ENCODE assay signal across 18 cellular contexts in genomic region chr3:149963485-149963884, GRCh38.
"Had no signal": no experiment of that assay in that cellular context is flagged by ENCODE, and none has a peak within 500 bp of the region (broad histone marks: within the 10 kb centered on the region; RNA-seq: fewer than 3 reads in every experiment).

No MANE protein-coding gene starts in this region.

- H3K27ac ChIP-seq: lower lobe of right lung, pancreas, right lobe of liver, stomach, thyroid gland had no signal

- H3K9me3 Mint-ChIP-seq: natural killer cell; stimulated activated effector memory CD8-positive, alpha-beta T cell treated with anti-CD3 and anti-CD28 coated beads, Interleukin-12 subunit alpha, Interleukin-12 subunit beta, amount 100 ng/mL, for 72 hours had no signal

- DNase-seq: dorsolateral prefrontal cortex; effector CD4-positive, alpha-beta T cell; head of caudate nucleus; left ventricle myocardium superior; lower lobe of right lung; natural killer cell; occipital lobe; pancreas; right lobe of liver; small intestine; stimulated activated CD4-positive, alpha-beta T cell treated with anti-CD3 and anti-CD28 coated beads, Interleukin-12 subunit alpha, Interleukin-12 subunit beta, amount 100 ng/mL, for 4 hours; stimulated activated CD4-positive, alpha-beta T cell treated with anti-CD3 and anti-CD28 coated beads, Interleukin-1b, Interleukin-23, amount 100 ng/mL, for 48 hours; stimulated activated CD4-positive, alpha-beta T cell treated with anti-CD3 and anti-CD28 coated beads, Interleukin-4, amount 100 ng/mL, for 24 hours; stimulated activated naive CD4-positive, alpha-beta T cell treated with Interleukin-2 at 50 U/mL for 16 hours; stomach; thyroid gland; trophoblast cell had no signal

- H3K27ac Mint-ChIP-seq: natural killer cell; stimulated activated effector memory CD8-positive, alpha-beta T cell treated with anti-CD3 and anti-CD28 coated beads, Interleukin-12 subunit alpha, Interleukin-12 subunit beta, amount 100 ng/mL, for 72 hours had no signal

- H3K4me3 Mint-ChIP-seq: natural killer cell; stimulated activated effector memory CD8-positive, alpha-beta T cell treated with anti-CD3 and anti-CD28 coated beads, Interleukin-12 subunit alpha, Interleukin-12 subunit beta, amount 100 ng/mL, for 72 hours had no signal

- H3K27me3 ChIP-seq: dorsolateral prefrontal cortex, pancreas, right lobe of liver, stomach, thyroid gland had no signal

- H3K36me3 Mint-ChIP-seq: natural killer cell had no signal

- H3K4me1 ChIP-seq: pancreas had no signal

- ATAC-seq: left ventricle myocardium superior; lower lobe of right lung; natural killer cell; pancreas; right lobe of liver; stimulated activated effector memory CD8-positive, alpha-beta T cell treated with anti-CD3 and anti-CD28 coated beads, Interleukin-12 subunit alpha, Interleukin-12 subunit beta, amount 100 ng/mL, for 72 hours had no signal

- H3K9me3 ChIP-seq: lower lobe of right lung, pancreas, right lobe of liver, stomach, thyroid gland had no signal

- H3K4me3 ChIP-seq: lower lobe of right lung, pancreas, right lobe of liver, stomach, thyroid gland had no signal

- H3K36me3 ChIP-seq: pancreas, thyroid gland had no signal
